Comparison of ENCODE assay signal across 8 cellular contexts in the genomic region with DNA sequence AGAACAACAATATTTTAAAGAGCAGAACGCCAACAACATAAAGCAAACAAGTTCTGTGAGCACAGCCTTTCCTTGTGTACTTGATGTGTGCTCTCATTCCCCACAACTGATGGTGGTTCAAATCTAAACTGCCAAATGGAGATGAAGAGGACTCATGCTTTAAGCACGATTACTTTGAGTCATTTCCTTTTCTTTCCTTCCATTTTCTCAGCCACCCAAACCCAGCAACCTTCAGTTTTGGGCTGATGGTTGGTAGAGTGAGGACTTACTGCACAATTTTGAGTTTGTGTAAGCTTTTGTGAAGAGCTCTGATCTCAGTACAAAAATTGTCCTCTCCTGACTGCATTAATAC. TPM values are rescaled to one million over a fixed set of nuclear protein-coding genes. Genes with fewer than 3 reads are reported as not detected.
DNase-seq lines count a peak whose midpoint lies in the region; ATAC-seq and TF ChIP-seq lines count a peak whose summit lies in the region.

No MANE protein-coding gene starts in this region.

- no peaks in the 10 kb centered on the region for H3K9me3 ChIP-seq in Caco-2
- H3K9me3 ChIP-seq in HUES48 (ENCODE audit: control insufficient read depth, insufficient read depth, low read length): no peaks in the 10 kb centered on the region
- no peaks in the 10 kb centered on the region for H3K9me3 ChIP-seq in mucosa of rectum (ENCODE audit: control insufficient read depth in 2 of 2, low read length in 2 of 2)

- no peak overlapping the region for H3K27ac Mint-ChIP-seq in Caco-2 (ENCODE audit: unreplicated experiment)
- H3K27ac Mint-ChIP-seq in activated naive CD8-positive, alpha-beta T cell: peak overlapping the region; percentile 92

- H3K4me1 ChIP-seq in Caco-2: peaks cover 43% of the 10 kb centered on the region
- peaks cover 31% of the 10 kb centered on the region for H3K4me1 ChIP-seq in HUES48 (ENCODE audit: control insufficient read depth, insufficient read depth, low read length)
- H3K4me1 ChIP-seq in mucosa of rectum (ENCODE audit: control insufficient read depth in 2 of 2, insufficient read depth in 2 of 2, low read length in 2 of 2): peaks cover 25 to 43% of the 10 kb centered on the region in 2 donors

- no peaks in the 10 kb centered on the region for H3K9me3 Mint-ChIP-seq in Caco-2 (ENCODE audit: unreplicated experiment)
- no peaks in the 10 kb centered on the region for H3K9me3 Mint-ChIP-seq in activated naive CD8-positive, alpha-beta T cell (ENCODE audit: low read depth)

- TSS peak; percentile 42 for BruUV-seq in Caco-2 (replicated peaks; lab: Mats Ljungman, UMichigan)

- CTCF ChIA-PET in Caco-2 (lab: Charles Lee): interaction anchor here (0.9 kb wide), 1 partner anchor 38 kb away, joined by 3 read pairs; no protein-coding TSS in a partner anchor

- H3K4me3 Mint-ChIP-seq in Caco-2 (ENCODE audit: unreplicated experiment): peak overlapping the region; percentile 79
- peak overlapping the region; percentile 93 for H3K4me3 Mint-ChIP-seq in activated naive CD8-positive, alpha-beta T cell

- intact Hi-C loops in Caco-2 (cut with micrococcal nuclease; ENCODE audit: unreplicated experiment): loop anchor here (5.0 kb wide), 1 partner anchor 39 kb away; no protein-coding TSS in a partner anchor
- intact Hi-C loops in left colon (cut with DNase I, micrococcal nuclease): no loop called here

- no peaks in the 10 kb centered on the region for H3K36me3 ChIP-seq in Caco-2 (ENCODE audit: control insufficient read depth, insufficient read depth, low read length)
- no peaks in the 10 kb centered on the region for H3K36me3 ChIP-seq in HUES48 (ENCODE audit: control insufficient read depth, insufficient read depth, low read length)
- no peaks in the 10 kb centered on the region for H3K36me3 ChIP-seq in mucosa of rectum (ENCODE audit: control insufficient read depth in 2 of 2, insufficient read depth in 2 of 2, low read length in 2 of 2)

- H3K4me3 ChIP-seq in Caco-2 (ENCODE audit: low read depth, low read length) (peak overlapping the region; percentile 47; the same call in 1 of the 2 replicates), HUES48 (ENCODE audit: low read depth, low read length) (peak overlapping the region; percentile 68), mucosa of rectum (ENCODE audit: low read length in 2 of 2) (peak overlapping the region; percentile 57 to 73)

- H3K27ac ChIP-seq in HUES48 (ENCODE audit: low read depth, low read length) (no peak overlapping the region), mucosa of rectum (ENCODE audit: low read depth in 2 of 2, low read length in 2 of 2) (peak overlapping the region; percentile 56 to 91), substantia nigra (ENCODE audit: low read depth, low read length, poor library complexity, severe bottlenecking) (no peak overlapping the region)

- POLR2A ChIA-PET in Caco-2 (lab: Charles Lee): no interaction called here

- H3K27me3 Mint-ChIP-seq in Caco-2 (ENCODE audit: insufficient read depth, unreplicated experiment): no peaks in the 10 kb centered on the region
- H3K27me3 Mint-ChIP-seq in activated naive CD8-positive, alpha-beta T cell: no peaks in the 10 kb centered on the region

- ATAC-seq in left colon (no peak), HG02884 (IDR thresholded peaks at IDR 0.05; ENCODE audit: unreplicated experiment) (no peak), HG02938 (IDR thresholded peaks at IDR 0.05; ENCODE audit: unreplicated experiment) (no peak)

- DNase-seq in Caco-2 (no peak), left colon (no peak), substantia nigra (lab: John Stamatoyannopoulos, UW) (no peak)

- no peak overlapping the region for H3K9ac ChIP-seq in HUES48 (ENCODE audit: low read depth, low read length)
- peak overlapping the region; percentile 74 to 76 for H3K9ac ChIP-seq in mucosa of rectum (ENCODE audit: low read depth in 1 of 2, low read length in 2 of 2)

- no peak for TF ChIP-seq CTCF in Caco-2 (IDR thresholded peaks at IDR 0.05; ENCODE audit: insufficient read depth in 1 of 2, low read depth in 1 of 2, low read length in 1 of 2, severe bottlenecking in 1 of 2, unreplicated experiment in 1 of 2)

- H3K27me3 ChIP-seq in Caco-2 (replicated peaks; ENCODE audit: control insufficient read depth, insufficient read depth, low read length) (no peaks in the 10 kb centered on the region), HUES48 (ENCODE audit: control insufficient read depth, insufficient read depth, low read length) (peaks cover 27% of the 10 kb centered on the region), mucosa of rectum (ENCODE audit: control insufficient read depth in 2 of 2, insufficient read depth in 2 of 2, low read length in 2 of 2) (no peaks in the 10 kb centered on the region)

- peaks cover 16% of the 10 kb centered on the region for H3K36me3 Mint-ChIP-seq in Caco-2 (ENCODE audit: insufficient read depth, unreplicated experiment)
- no peaks in the 10 kb centered on the region for H3K36me3 Mint-ChIP-seq in activated naive CD8-positive, alpha-beta T cell

- peaks cover 17% of the 10 kb centered on the region for H3K4me1 Mint-ChIP-seq in Caco-2 (ENCODE audit: low read depth, unreplicated experiment)
- peaks cover 37% of the 10 kb centered on the region for H3K4me1 Mint-ChIP-seq in activated naive CD8-positive, alpha-beta T cell (ENCODE audit: low read depth)

RNA-seq across cellular contexts. Expression of a gene that starts 1.7 kb away (rescaled TPM):
- total RNA-seq in Caco-2 (2022): 113 and 122 TPM in 2 replicates
- total RNA-seq in left colon: 100 to 1,000 TPM in 1 of 2 donors, 10 to 100 TPM in 1; 64.5 to 115 TPM

RNA-seq across cellular contexts. Expression of a gene that starts 16.9 kb away (rescaled TPM):
- total RNA-seq in Caco-2 (2022) (63.9 and 68.9 TPM in 2 replicates), left colon (100 to 1,000 TPM; 112 to 160 TPM)

Comparison
In these comparisons a context has a peak if more than half of its experiments do, and no peak if none do; other contexts are left out.
1. H3K27ac ChIP-seq: peak in mucosa of rectum (2 of 2); none in HUES48 (single experiment) and substantia nigra (single experiment).
2. Peak in every context shown above with its lines, with median percentiles within 50 percentile points of each other: H3K4me3 ChIP-seq.